16 cellular contexts compared by ENCODE assay signal in the genomic region with DNA sequence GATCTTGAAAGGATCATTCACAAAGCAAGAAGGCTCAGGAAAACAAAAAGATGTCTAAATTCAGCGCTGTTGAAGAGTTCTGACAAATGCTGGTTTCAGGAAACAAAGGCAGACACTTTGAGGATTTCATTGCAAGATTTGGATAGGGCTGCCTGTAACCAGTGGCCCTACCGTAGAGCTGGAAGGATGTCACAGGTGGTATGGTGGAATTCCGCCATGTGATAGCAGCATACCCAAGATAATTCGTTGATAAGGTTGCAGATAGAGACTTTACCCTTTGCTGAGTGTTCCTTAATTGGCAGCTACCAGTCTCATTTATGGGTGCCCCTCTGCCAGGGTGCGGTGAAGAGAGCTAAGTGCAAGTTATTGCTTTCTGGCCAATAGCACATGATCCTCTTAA.
DNase-seq lines count a peak whose midpoint lies in the region; ATAC-seq, FAIRE-seq and TF ChIP-seq lines count a peak whose summit lies in the region.
"Had no signal": no experiment of that assay in that cellular context is flagged by ENCODE, and none has a peak within 500 bp of the region (broad histone marks: within the 10 kb centered on the region; RNA-seq: fewer than 3 reads in every experiment).

No MANE protein-coding gene starts in this region.

- no peak for DNase-seq in WTC11 (ENCODE audit: low spot score)
- DNase-seq in left colon: no peak
- peak; percentile 14 for DNase-seq in small intestine
- no peak for DNase-seq in OCI-M1 (lab: John Stamatoyannopoulos, UW)
- DNase-seq: C1 segment of cervical spinal cord; Calu3; CD4-positive, alpha-beta memory T cell; COR-L47; DMS53; DMS79 treated with DMSO at 0.1 percent for 48 hours; H9 had no signal

- TF ChIP-seq CTCF in WTC11 (IDR thresholded peaks at IDR 0.05): no peak

- H3K27me3 ChIP-seq in small intestine (ENCODE audit: control insufficient read depth in 2 of 2, insufficient read depth in 2 of 2, low read length in 2 of 2): peaks cover 0 to 5% of the 10 kb centered on the region in 2 donors

- 17 to 64% (median 49%) methylated on average over 5 of the region's 5 CpGs for WGBS in small intestine, 3 donors

- intact Hi-C loops in left colon (cut with DNase I, micrococcal nuclease): loop anchor here in 1 of 2 donors (5.0 kb wide), 1 partner anchor 656 kb away; no protein-coding TSS in a partner anchor

- no peak overlapping the region for H3K27ac ChIP-seq in small intestine (ENCODE audit: low read depth in 1 of 2, low read length in 1 of 2)

- no peaks in the 10 kb centered on the region for H3K36me3 ChIP-seq in small intestine (ENCODE audit: control insufficient read depth in 2 of 2, insufficient read depth in 2 of 2, low read length in 2 of 2)

- FAIRE-seq in small intestine (lab: Jason Lieb, UNC): no peak
- FAIRE-seq: G401.6, GM12892 had no signal

- ATAC-seq in WTC11 (no peak), left colon (peak; percentile 33), HG03565 (IDR thresholded peaks at IDR 0.05; ENCODE audit: unreplicated experiment) (no peak), GM21526 (IDR thresholded peaks at IDR 0.05; ENCODE audit: low FRiP score, unreplicated experiment) (no peak)
- ATAC-seq: HCT116 had no signal

- H3K4me1 Mint-ChIP-seq in WTC11: peaks cover 22% of the 10 kb centered on the region

- peaks cover 23% of the 10 kb centered on the region for H3K9me3 Mint-ChIP-seq in WTC11

- H3K4me3 ChIP-seq in small intestine (ENCODE audit: low read depth in 1 of 2, low read length in 2 of 2): no peak overlapping the region

- no peaks in the 10 kb centered on the region for H3K9me3 ChIP-seq in small intestine (ENCODE audit: control insufficient read depth, low read depth)

- peaks cover 28% of the 10 kb centered on the region for H3K27me3 Mint-ChIP-seq in WTC11 (ENCODE audit: low read depth)

- CTCF ChIA-PET in WTC11 (lab: Charles Lee): interaction anchor here (0.6 to 3.6 kb wide), 3 partner anchors 11 to 795 kb away, joined by 3 to 31 read pairs (median 4); no protein-coding TSS in a partner anchor

- POLR2A ChIA-PET in WTC11 (lab: Charles Lee): no interaction called here

- H3K27ac Mint-ChIP-seq in WTC11: no peak overlapping the region
- H3K27ac Mint-ChIP-seq: CD4-positive, alpha-beta memory T cell; H9 had no signal

- 0 out of 2 replicates have a peak overlapping the region, but pooled peaks have one; percentile 26 for H3K4me3 Mint-ChIP-seq in WTC11
- H3K4me3 Mint-ChIP-seq: H9 had no signal

- H3K36me3 Mint-ChIP-seq in WTC11: peaks cover 9% of the 10 kb centered on the region; the same call in 1 of the 2 replicates
- H3K36me3 Mint-ChIP-seq: CD4-positive, alpha-beta memory T cell had no signal

- no peaks in the 10 kb centered on the region for H3K4me1 ChIP-seq in small intestine (ENCODE audit: control insufficient read depth in 2 of 2, insufficient read depth in 1 of 2, low read depth in 1 of 2, low read length in 1 of 2)

TF ChIP-seq in WTC11, 78 proteins besides CTCF, POLR2A, EP300 and RAD21:
- no peak for TF ChIP-seq SMAD4 (CRISPR knock-in tag; IDR thresholded peaks at IDR 0.05)
- TF ChIP-seq RORB (CRISPR knock-in tag; IDR thresholded peaks at IDR 0.05): no peak
- 0 out of 2 replicates have a peak, but pooled peaks have one; percentile 23 for TF ChIP-seq ZNF121 (CRISPR knock-in tag; IDR thresholded peaks at IDR 0.05)
